27 cellular contexts compared by ENCODE assay signal in genomic region chr11:113627297-113627696, GRCh38.
"Had no signal": no experiment of that assay in that cellular context is flagged by ENCODE, and none has a peak within 500 bp of the region (broad histone marks: within the 10 kb centered on the region; RNA-seq: fewer than 3 reads in every experiment).

No MANE protein-coding gene starts in this region.

- H3K9me3 ChIP-seq: esophagus squamous epithelium, gastrocnemius medialis, heart right ventricle, left lung, lower lobe of right lung, mucosa of descending colon had no signal

- H3K9me3 Mint-ChIP-seq: dendritic cell treated with granulocyte-macrophage colony-stimulating factor and Interleukin-4, amounts not matched to agents 40 ng/mL and 50 ng/mL, for 4 days; effector memory CD8-positive, alpha-beta T cell; endodermal cell; mesothelial cell of epicardium had no signal

- ATAC-seq: effector memory CD8-positive, alpha-beta T cell; esophagus mucosa; gastrocnemius medialis; heart right ventricle; left cardiac atrium; left lung; left ventricle myocardium superior; lower lobe of right lung; mucosa of descending colon had no signal

- H3K36me3 Mint-ChIP-seq: mesothelial cell of epicardium, naive B cell had no signal

- DNase-seq: cortex of kidney; effector CD8-positive, alpha-beta T cell; effector memory CD8-positive, alpha-beta T cell; erythroblast; esophagus squamous epithelium; foreskin fibroblast; foreskin melanocyte; gastrocnemius medialis; glutamatergic neuron; head of caudate nucleus; heart right ventricle; hippocampal formation; left cardiac atrium; left lung; left ventricle myocardium superior; lower lobe of right lung; mesenchymal stem cell; mucosa of descending colon; naive B cell had no signal

- H3K27me3 ChIP-seq: gastrocnemius medialis, left lung had no signal

- H3K4me3 ChIP-seq: esophagus squamous epithelium, gastrocnemius medialis, heart right ventricle, left lung, lower lobe of right lung, mucosa of descending colon had no signal

- H3K36me3 ChIP-seq: esophagus squamous epithelium, gastrocnemius medialis, heart right ventricle, left lung, lower lobe of right lung had no signal

- H3K4me3 Mint-ChIP-seq: dendritic cell treated with granulocyte-macrophage colony-stimulating factor and Interleukin-4, amounts not matched to agents 40 ng/mL and 50 ng/mL, for 4 days; effector memory CD8-positive, alpha-beta T cell; endodermal cell; mesothelial cell of epicardium; naive B cell had no signal

- H3K27ac Mint-ChIP-seq: dendritic cell treated with granulocyte-macrophage colony-stimulating factor and Interleukin-4, amounts not matched to agents 40 ng/mL and 50 ng/mL, for 4 days; effector memory CD8-positive, alpha-beta T cell; endodermal cell; mesothelial cell of epicardium; naive B cell had no signal

- H3K4me1 ChIP-seq: esophagus squamous epithelium, gastrocnemius medialis, left lung, lower lobe of right lung had no signal

- FAIRE-seq: endometrium, islet of Langerhans, keratinocyte had no signal

- H3K4me1 Mint-ChIP-seq: mesothelial cell of epicardium, naive B cell had no signal

- H3K27ac ChIP-seq: epithelial cell of prostate, esophagus squamous epithelium, gastrocnemius medialis, heart right ventricle, left lung, lower lobe of right lung had no signal
